ENCODE assay signal across 10 cellular contexts in genomic region chr16:80806957-80807356, GRCh38. TPM values are rescaled to one million over a fixed set of nuclear protein-coding genes. Genes with fewer than 3 reads are reported as not detected.
DNase-seq lines count a peak whose midpoint lies in the region; ATAC-seq and TF ChIP-seq lines count a peak whose summit lies in the region.
"Had no signal": no experiment of that assay in that cellular context is flagged by ENCODE, and none has a peak within 500 bp of the region (broad histone marks: within the 10 kb centered on the region; RNA-seq: fewer than 3 reads in every experiment).

No MANE protein-coding gene starts in this region.

- WGBS in GM23248 (ENCODE audit: low coverage in 1 of 2, low lambda C conversion rate in 2 of 2, missing lambda C conversion rate in 2 of 2), 2 experiments = 0 to 3% methylated on average over 4 of the region's 4 CpGs
- 29% methylated on average over 4 of the region's 4 CpGs for WGBS in upper lobe of left lung, 2 donors
- 58 to 74% (median 68%) methylated on average over 4 of the region's 4 CpGs for WGBS in stomach, 5 donors

- H3K9ac ChIP-seq in GM23248 = no peak overlapping the region

- H3F3A ChIP-seq in GM23248 (ENCODE audit: insufficient read depth) = peaks cover 9% of the 10 kb centered on the region

- H2AFZ ChIP-seq in GM23248 = peak overlapping the region; percentile 57

- H3K4me2 ChIP-seq in GM23248 (ENCODE audit: unreplicated experiment) = peak overlapping the region; percentile 21

- intact Hi-C loops in stomach (cut with DNase I; ENCODE audit: low total_unique reads) = loop anchor here (10.0 kb wide), 1 partner anchor 262 kb away; the partner anchor contains the start of gene DYNLRB2

- H3K36me3 ChIP-seq in GM23248 (ENCODE audit: low read depth) = no peaks in the 10 kb centered on the region
- no peaks in the 10 kb centered on the region for H3K36me3 ChIP-seq in upper lobe of left lung
- no peaks in the 10 kb centered on the region for H3K36me3 ChIP-seq in SJCRH30
- H3K36me3 ChIP-seq in stomach = no peaks in the 10 kb centered on the region

- TF ChIP-seq EP300 in upper lobe of left lung (IDR thresholded peaks at IDR 0.05) = no peak
- no peak for TF ChIP-seq EP300 in stomach (IDR thresholded peaks at IDR 0.05)

- TF ChIP-seq POLR2A in upper lobe of left lung (IDR thresholded peaks at IDR 0.05) = no peak
- TF ChIP-seq POLR2A in stomach (IDR thresholded peaks at IDR 0.05) = no peak

- ATAC-seq in upper lobe of left lung (ENCODE audit: low FRiP score in 2 of 2) = no peak
- ATAC-seq: stimulated activated naive B cell treated with anti-CD40 and anti-IgM and Interleukin-4, amounts not matched to agents 10 μg/mL and 1 μg/mL and 100 μg/mL, for 72 hours had no signal

- 0 out of 2 replicates have a peak overlapping the region, but pooled peaks have one; percentile 0 for H3K27ac ChIP-seq in GM23248
- H3K27ac ChIP-seq in upper lobe of left lung = no peak overlapping the region
- no peak overlapping the region for H3K27ac ChIP-seq in SJCRH30
- H3K27ac ChIP-seq in stomach = no peak overlapping the region
- H3K27ac ChIP-seq: VCaP had no signal

- H3K4me1 ChIP-seq in GM23248 (ENCODE audit: insufficient read depth) (peaks cover 11% of the 10 kb centered on the region; the same call in 1 of the 2 replicates), upper lobe of left lung (peaks cover 0 to 7% (median 2%) of the 10 kb centered on the region in 4 donors), SJCRH30 (no peaks in the 10 kb centered on the region), stomach (peaks cover 3 to 12% (median 5%) of the 10 kb centered on the region in 4 donors)

- in situ Hi-C loops in GM23248 (cut with MboI) = no loop called here

- peak; percentile 80 for DNase-seq in GM23248
- peak; percentile 39 for DNase-seq in activated CD4-positive, alpha-beta T cell treated with anti-CD3 and anti-CD28 coated beads for 1 hour
- peak; percentile 26 for DNase-seq in central memory CD4-positive, alpha-beta T cell
- DNase-seq in stimulated activated CD4-positive, alpha-beta T cell treated with anti-CD3 and anti-CD28 coated beads, Interleukin-2, amount 100 ng/mL, for 48 hours = peak; percentile 45 to 46
- DNase-seq in upper lobe of left lung = no peak
- DNase-seq in SJCRH30 = no peak
- DNase-seq in stomach = no peak
- no peak for DNase-seq in NCI-H2081 treated with DMSO at 0.1 percent for 48 hours (lab: John Stamatoyannopoulos, UW)
- DNase-seq: stimulated activated naive B cell treated with anti-CD40 and anti-IgM and Interleukin-4, amounts not matched to agents 10 μg/mL and 1 μg/mL and 100 μg/mL, for 72 hours had no signal

- no peaks in the 10 kb centered on the region for H3K9me3 ChIP-seq in GM23248 (ENCODE audit: low read depth)
- no peaks in the 10 kb centered on the region for H3K9me3 ChIP-seq in upper lobe of left lung
- no peaks in the 10 kb centered on the region for H3K9me3 ChIP-seq in SJCRH30 (replicated peaks)
- H3K9me3 ChIP-seq in stomach = no peaks in the 10 kb centered on the region

- no peaks in the 10 kb centered on the region for H4K20me1 ChIP-seq in GM23248 (ENCODE audit: insufficient read depth)

- H3K9me2 ChIP-seq in GM23248 (ENCODE audit: insufficient read depth) = no peaks in the 10 kb centered on the region

- peak overlapping the region; percentile 14; the same call in 1 of the 2 replicates for H3K4me3 ChIP-seq in GM23248
- no peak overlapping the region for H3K4me3 ChIP-seq in upper lobe of left lung
- H3K4me3 ChIP-seq in SJCRH30 = no peak overlapping the region
- no peak overlapping the region for H3K4me3 ChIP-seq in stomach

- H3K79me2 ChIP-seq in GM23248 (ENCODE audit: insufficient read depth) = peaks cover 13% of the 10 kb centered on the region

- TF ChIP-seq CTCF in upper lobe of left lung (IDR thresholded peaks at IDR 0.05) (no peak), stomach (IDR thresholded peaks at IDR 0.05) (no peak)

- H3K27me3 ChIP-seq in GM23248 (replicated peaks; ENCODE audit: insufficient read depth) (no peaks in the 10 kb centered on the region), upper lobe of left lung (no peaks in the 10 kb centered on the region), SJCRH30 (no peaks in the 10 kb centered on the region), stomach (peaks cover 0 to 6% (median 0%) of the 10 kb centered on the region in 3 donors)

RNA-seq across cellular contexts. Expression of gene CDYL2, which starts 2.6 kb away (rescaled TPM):
- 5.2 and 15.7 TPM in 2 replicates for total RNA-seq in GM23248 (2014; rRNA removed; shearing (Covaris generic))
- polyA plus RNA-seq in GM23248 (2016; fragmentation: Nextera tagmentation; extraction: Ambion mirVana) = 1.9 and 2.1 TPM in 2 replicates
- 10 to 100 TPM in 2 of 6 donors, 1 to 10 TPM in 4; 6.0 to 16.7 (median 8.0) TPM for total RNA-seq in upper lobe of left lung
- 0.05 and 0.14 TPM in 2 replicates for total RNA-seq in SJCRH30 (2014; rRNA removed; shearing (Covaris generic))
- total RNA-seq in stomach = 1 to 10 TPM; 1.7 to 7.3 (median 3.2) TPM
- polyA plus RNA-seq in stomach = 1 to 10 TPM in 2 of 3 donors, under 1 TPM in 1; 0.60 to 1.7 (median 1.1) TPM

Comparison
In these comparisons a context has a peak if more than half of its experiments do, and no peak if none do; other contexts are left out.
1. DNase-seq: peak in GM23248 (single experiment), activated CD4-positive, alpha-beta T cell treated with anti-CD3 and anti-CD28 coated beads for 1 hour (single experiment), central memory CD4-positive, alpha-beta T cell (single experiment) and stimulated activated CD4-positive, alpha-beta T cell treated with anti-CD3 and anti-CD28 coated beads, Interleukin-2, amount 100 ng/mL, for 48 hours (2 of 2); none in upper lobe of left lung (0 of 2), SJCRH30 (0 of 2), stomach (single experiment) and NCI-H2081 treated with DMSO at 0.1 percent for 48 hours (single experiment).